25 cellular contexts compared by ENCODE assay signal in the genomic region with DNA sequence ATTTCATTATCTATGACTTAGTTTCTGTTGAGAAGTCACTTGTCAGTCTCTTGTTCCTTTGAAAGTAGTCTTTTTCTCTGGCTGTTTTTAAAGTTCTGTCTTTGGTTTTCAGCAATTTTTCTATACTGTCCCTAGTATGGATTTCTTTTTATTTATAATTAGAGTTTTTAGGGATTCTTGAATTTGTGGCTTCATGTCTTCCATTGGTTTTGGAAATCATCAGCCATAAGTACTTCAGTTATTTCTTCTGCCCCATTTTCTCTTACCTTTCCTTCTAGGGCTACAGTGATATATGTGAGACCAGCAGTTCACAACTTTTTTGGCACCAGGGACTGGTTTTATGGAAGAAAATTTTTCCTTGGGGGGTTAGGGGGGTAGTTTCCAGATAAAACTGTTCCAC.
DNase-seq lines count a peak whose midpoint lies in the region; ATAC-seq, FAIRE-seq and TF ChIP-seq lines count a peak whose summit lies in the region.
"Had no signal": no experiment of that assay in that cellular context is flagged by ENCODE, and none has a peak within 500 bp of the region (broad histone marks: within the 10 kb centered on the region; RNA-seq: fewer than 3 reads in every experiment).

No MANE protein-coding gene starts in this region.

- TF ChIP-seq CTCF in HEK293 (tag by site-specific recombination; IDR thresholded peaks at IDR 0.05) = no peak
- TF ChIP-seq CTCF in K562 (IDR thresholded peaks at IDR 0.05 in 2 of 3, conservative IDR thresholded peaks at IDR 0.05 in 1 of 3; ENCODE audit: insufficient read depth in 2 of 3, low read depth in 1 of 3, low read length in 3 of 3) = no peak
- TF ChIP-seq CTCF in nephron (IDR thresholded peaks at IDR 0.05; ENCODE audit: unreplicated experiment in 3 of 3) = no peak
- no peak for TF ChIP-seq CTCF in upper lobe of right lung (IDR thresholded peaks at IDR 0.05)

- H3K4me1 ChIP-seq in HEK293 (ENCODE audit: control insufficient read depth, insufficient read depth, low read length) (peaks cover 4% of the 10 kb centered on the region), K562 (replicated peaks in 1 of 2; ENCODE audit: control insufficient read depth in 2 of 2, insufficient read depth in 2 of 2, low read length in 2 of 2) (peaks cover 0 to 9% of the 10 kb centered on the region in 2 experiments; a peak in 2 of 5 replicates), upper lobe of right lung (no peaks in the 10 kb centered on the region), aorta (ENCODE audit: control insufficient read depth in 1 of 2, insufficient read depth in 2 of 2, low read length in 2 of 2) (no peaks in the 10 kb centered on the region)

- POLR2A ChIA-PET in HEK293 (lab: Yijun Ruan, JAX) (no interaction called here), K562 (lab: Yijun Ruan, JAX) (interaction anchor here (0.7 kb wide), 1 partner anchor 88 kb away, joined by 4 read pairs; no protein-coding TSS in a partner anchor)
- POLR2A ChIA-PET in activated CD4-positive, alpha-beta memory T cell treated with anti-CD3 and anti-CD28 coated beads for 36 hours (lab: Charles Lee) = no interaction called here

- H3K9ac ChIP-seq in K562 (ENCODE audit: insufficient read depth in 1 of 2, low read depth in 2 of 2, low read length in 2 of 2) = no peak overlapping the region
- H3K9ac ChIP-seq: BLaER1 had no signal

- H3K36me3 ChIP-seq in HEK293 (ENCODE audit: control insufficient read depth in 2 of 2, insufficient read depth in 1 of 2, low read length in 2 of 2) (peaks cover 0 to 3% of the 10 kb centered on the region in 2 experiments; a peak in 1 of 3 replicates), K562 (ENCODE audit: control insufficient read depth, insufficient read depth, low read length) (no peaks in the 10 kb centered on the region), upper lobe of right lung (no peaks in the 10 kb centered on the region), aorta (ENCODE audit: control insufficient read depth in 1 of 2, insufficient read depth in 2 of 2, low read length in 1 of 2) (no peaks in the 10 kb centered on the region)
- H3K36me3 ChIP-seq: BE2C had no signal

- H3K4me1 Mint-ChIP-seq in nephron = peaks cover 8% of the 10 kb centered on the region
- peaks cover 10% of the 10 kb centered on the region for H3K4me1 Mint-ChIP-seq in activated CD4-positive, alpha-beta memory T cell treated with anti-CD3 and anti-CD28 coated beads for 36 hours (ENCODE audit: low read depth)

- in situ Hi-C loops in K562 (cut with MboI) = no loop called here

- no TSS peak for BruUV-seq in K562 (replicated peaks; lab: Mats Ljungman, UMichigan)

- peaks cover 56% of the 10 kb centered on the region for H3K79me2 ChIP-seq in K562 (ENCODE audit: control insufficient read depth, insufficient read depth, low read length)

- H3K4me3 ChIP-seq in HEK293 (ENCODE audit: low read depth, low read length) = no peak overlapping the region
- H3K4me3 ChIP-seq in K562 = no peak overlapping the region
- H3K4me3 ChIP-seq in upper lobe of right lung = no peak overlapping the region
- H3K4me3 ChIP-seq in aorta (ENCODE audit: low read length in 2 of 2) = no peak overlapping the region
- H3K4me3 ChIP-seq: BLaER1 had no signal

- H3K27me3 Mint-ChIP-seq in nephron (ENCODE audit: low read depth) = no peaks in the 10 kb centered on the region
- peaks cover under 1% of the 10 kb centered on the region for H3K27me3 Mint-ChIP-seq in activated CD4-positive, alpha-beta memory T cell treated with anti-CD3 and anti-CD28 coated beads for 36 hours

- H3K27ac ChIP-seq in HEK293 (ENCODE audit: extremely low read depth, low read depth, low read length) = no peak overlapping the region
- H3K27ac ChIP-seq in K562 (ENCODE audit: extremely low read depth, low read depth, low read length) = no peak overlapping the region
- H3K27ac ChIP-seq in upper lobe of right lung = no peak overlapping the region
- no peak overlapping the region for H3K27ac ChIP-seq in aorta (ENCODE audit: low read depth in 1 of 2, low read length in 2 of 2)
- H3K27ac ChIP-seq: BLaER1 had no signal

- intact Hi-C loops in K562 (cut with micrococcal nuclease) = no loop called here
- intact Hi-C loops in activated CD4-positive, alpha-beta memory T cell treated with anti-CD3 and anti-CD28 coated beads for 36 hours (cut with micrococcal nuclease) = loop anchor here (10.0 kb wide), 1 partner anchor 400 kb away; the partner anchor contains the start of gene WDR25
- intact Hi-C loops in upper lobe of right lung (cut with DNase I) = no loop called here
- intact Hi-C loops in aorta (cut with DNase I) = no loop called here

- no peak overlapping the region for H3K4me2 ChIP-seq in K562 (ENCODE audit: insufficient read depth, low read length)
- H3K4me2 ChIP-seq: BLaER1 had no signal

- no peaks in the 10 kb centered on the region for H4K20me1 ChIP-seq in K562 (replicated peaks; ENCODE audit: control insufficient read depth, insufficient read depth, low read length)

- H3K4me3 Mint-ChIP-seq in nephron = peak overlapping the region; percentile 21 to 47 (median 41)
- no peak overlapping the region for H3K4me3 Mint-ChIP-seq in activated CD4-positive, alpha-beta memory T cell treated with anti-CD3 and anti-CD28 coated beads for 36 hours
- H3K4me3 Mint-ChIP-seq: CD14-positive monocyte had no signal

- H3K27me3 ChIP-seq in K562 (ENCODE audit: control insufficient read depth in 2 of 2, insufficient read depth in 2 of 2, low read length in 2 of 2) (0 out of 5 replicates have a peak, but pooled peaks cover 0 to 2% of the 10 kb centered on the region in 2 experiments), upper lobe of right lung (no peaks in the 10 kb centered on the region), aorta (ENCODE audit: control insufficient read depth in 1 of 2, insufficient read depth in 2 of 2, low read length in 1 of 2) (no peaks in the 10 kb centered on the region)
- H3K27me3 ChIP-seq: BE2C, BLaER1 had no signal

- no peak for TF ChIP-seq EP300 in K562 (IDR thresholded peaks at IDR 0.05; ENCODE audit: low read length)

- ATAC-seq in K562 = no peak
- no peak for ATAC-seq in upper lobe of right lung
- ATAC-seq in aorta (ENCODE audit: low FRiP score) = no peak

- peaks cover 38% of the 10 kb centered on the region for H3K36me3 Mint-ChIP-seq in nephron (ENCODE audit: low read depth)
- no peaks in the 10 kb centered on the region for H3K36me3 Mint-ChIP-seq in activated CD4-positive, alpha-beta memory T cell treated with anti-CD3 and anti-CD28 coated beads for 36 hours
- H3K36me3 Mint-ChIP-seq: CD4-positive, CD25-positive, alpha-beta regulatory T cell had no signal

- DNase-seq in K562 (ENCODE audit: extremely low read depth in 1 of 4, low spot score in 3 of 4) (no peak), upper lobe of right lung (no peak), aorta (no peak)
- no peak for DNase-seq in activated CD4-positive, alpha-beta memory T cell treated with anti-CD3 and anti-CD28 coated beads for 36 hours
- DNase-seq in activated CD8-positive, alpha-beta memory T cell treated with anti-CD3 and anti-CD28 coated beads, Interleukin-2, amount 50 U/mL, for 4 hours = no peak
- DNase-seq: 8988T; ACHN; BE2C; C1 segment of cervical spinal cord; CD4-positive, alpha-beta memory T cell; CD4-positive, CD25-positive, alpha-beta regulatory T cell; CD8-positive, alpha-beta memory T cell; COR-L47; DMS 273 treated with DMSO at 0.1 percent for 48 hours; DMS153; DMS53; DMS79; GF-D8 had no signal

- no peak overlapping the region for H2AFZ ChIP-seq in K562 (ENCODE audit: low read depth, low read length)

- peaks cover 33% of the 10 kb centered on the region for H3K9me3 Mint-ChIP-seq in nephron
- H3K9me3 Mint-ChIP-seq in activated CD4-positive, alpha-beta memory T cell treated with anti-CD3 and anti-CD28 coated beads for 36 hours = peaks cover 2% of the 10 kb centered on the region
- H3K9me3 Mint-ChIP-seq: CD4-positive, alpha-beta memory T cell; CD8-positive, alpha-beta memory T cell had no signal

- H3K9me3 ChIP-seq in HEK293 (ENCODE audit: control insufficient read depth, insufficient read depth, low read depth, low read length) (no peaks in the 10 kb centered on the region; the same call in 1 of the 2 replicates), K562 (replicated peaks; ENCODE audit: control insufficient read depth, insufficient read depth, low read depth, low read length) (peaks cover 6% of the 10 kb centered on the region), upper lobe of right lung (no peaks in the 10 kb centered on the region), aorta (ENCODE audit: control insufficient read depth, low read length) (no peaks in the 10 kb centered on the region)
- H3K9me3 ChIP-seq: BE2C had no signal

- CTCF ChIA-PET in HEK293 (lab: Yijun Ruan, JAX) (no interaction called here), K562 (lab: Yijun Ruan, JAX; ENCODE audit: low intra/inter-chr PET ratio) (no interaction called here)
- CTCF ChIA-PET in activated CD4-positive, alpha-beta memory T cell treated with anti-CD3 and anti-CD28 coated beads for 36 hours (lab: Charles Lee) = interaction anchor here (0.6 to 1.7 kb wide), 4 partner anchors 8 to 218 kb away, joined by 3 to 5 read pairs (median 3); no protein-coding TSS in a partner anchor

- no peak for TF ChIP-seq RAD21 in K562 (CRISPR knock-in tag; conservative IDR thresholded peaks at IDR 0.05 in 1 of 2, IDR thresholded peaks at IDR 0.05 in 1 of 2)

- no peak overlapping the region for H3K27ac Mint-ChIP-seq in nephron
- H3K27ac Mint-ChIP-seq in activated CD4-positive, alpha-beta memory T cell treated with anti-CD3 and anti-CD28 coated beads for 36 hours = no peak overlapping the region
- H3K27ac Mint-ChIP-seq: CD14-positive monocyte; CD4-positive, CD25-positive, alpha-beta regulatory T cell; CD8-positive, alpha-beta memory T cell had no signal

- no peak for FAIRE-seq in K562 (lab: Jason Lieb, UNC)
- FAIRE-seq: A204.1, G401.6, GM19239 had no signal

- no peak for TF ChIP-seq POLR2A in K562 (conservative IDR thresholded peaks at IDR 0.05)

- H3K9me1 ChIP-seq in K562 (ENCODE audit: control insufficient read depth, insufficient read depth, low read length) = no peaks in the 10 kb centered on the region

TF ChIP-seq in HEK293, 187 proteins besides CTCF, POLR2A, EP300 and RAD21:
- TF ChIP-seq ZNF558 (tag by site-specific recombination; IDR thresholded peaks at IDR 0.05) (peak; percentile 100), REPIN1 (tag by site-specific recombination; IDR thresholded peaks at IDR 0.05; ENCODE audit: low read depth) (no peak)

TF ChIP-seq in K562, 482 proteins besides CTCF, POLR2A, EP300 and RAD21 (continues in another document):
- TF ChIP-seq, protein P1, sequence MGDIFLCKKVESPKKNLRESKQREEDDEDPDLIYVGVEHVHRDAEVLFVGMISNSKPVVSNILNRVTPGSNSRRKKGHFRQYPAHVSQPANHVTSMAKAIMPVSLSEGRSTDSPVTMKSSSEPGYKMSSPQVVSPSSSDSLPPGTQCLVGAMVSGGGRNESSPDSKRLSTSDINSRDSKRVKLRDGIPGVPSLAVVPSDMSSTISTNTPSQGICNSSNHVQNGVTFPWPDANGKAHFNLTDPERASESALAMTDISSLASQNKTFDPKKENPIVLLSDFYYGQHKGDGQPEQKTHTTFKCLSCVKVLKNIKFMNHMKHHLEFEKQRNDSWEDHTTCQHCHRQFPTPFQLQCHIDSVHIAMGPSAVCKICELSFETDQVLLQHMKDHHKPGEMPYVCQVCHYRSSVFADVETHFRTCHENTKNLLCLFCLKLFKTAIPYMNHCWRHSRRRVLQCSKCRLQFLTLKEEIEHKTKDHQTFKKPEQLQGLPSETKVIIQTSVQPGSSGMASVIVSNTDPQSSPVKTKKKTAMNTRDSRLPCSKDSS (IDR thresholded peaks at IDR 0.05; ENCODE audit: low read depth, partially characterized antibody) = peak; percentile 32
- TF ChIP-seq CBFA2T2 (conservative IDR thresholded peaks at IDR 0.05) = no peak

Comparison
In these comparisons a context has a peak if more than half of its experiments do, and no peak if none do; other contexts are left out.
1. Of the 44 proteins assayed by ChIP-seq in both K562 and HEK293: peak only in K562: TRIM28; only in HEK293: none; in both: none; in neither: 43.